In genomic region chr21:43789276-43790052, GRCh38 we compare ENCODE assay signal across 8 cellular contexts. TPM values are rescaled to one million over a fixed set of nuclear protein-coding genes. Genes with fewer than 3 reads are reported as not detected.
A peak's percentile ranks its signal among the peaks of the same experiment; 100 is the strongest.
DNase-seq lines count a peak whose midpoint lies in the region; ATAC-seq and TF ChIP-seq lines count a peak whose summit lies in the region.

RRP1 (plus strand) TSS chr21:43789577; CDS start chr21:43789630, 53 bp downstream.

- H3K9me3 Mint-ChIP-seq in activated CD4-positive, alpha-beta T cell treated with anti-CD3 and anti-CD28 coated beads, Interleukin-2, amount 10 ng/mL, durations not matched to agents 24 days and 14 days, result no peaks in the 10 kb centered on the region

- peak within 1 kb of the TSS; percentile 80 for H3K4me3 ChIP-seq in coronary artery

- H3K27me3 Mint-ChIP-seq in activated CD4-positive, alpha-beta T cell treated with anti-CD3 and anti-CD28 coated beads, Interleukin-2, amount 10 ng/mL, durations not matched to agents 24 days and 14 days, result no peaks in the 10 kb centered on the region

- H3K27ac ChIP-seq in coronary artery, result peak within 1 kb of the TSS; percentile 75 to 87

- intact Hi-C loops in activated CD4-positive, alpha-beta T cell treated with anti-CD3 and anti-CD28 coated beads, Interleukin-2, amount 10 ng/mL, durations not matched to agents 24 days and 14 days (cut with micrococcal nuclease), result loop anchor here (1.0 to 10.0 kb wide), 3 partner anchors 13 to 223 kb away; partner anchors contain the start of genes CSTB and TRAPPC10

- H3K4me1 Mint-ChIP-seq in activated CD4-positive, alpha-beta T cell treated with anti-CD3 and anti-CD28 coated beads, Interleukin-2, amount 10 ng/mL, durations not matched to agents 24 days and 14 days, result peaks cover 20% of the 10 kb centered on the region

- ATAC-seq in GM19328 (IDR thresholded peaks at IDR 0.05; ENCODE audit: unreplicated experiment), result peak; percentile 85
- ATAC-seq in HG03469 (IDR thresholded peaks at IDR 0.05; ENCODE audit: unreplicated experiment), result peak; percentile 63
- peak; percentile 95 for ATAC-seq in left lobe of liver

- peak within 1 kb of the TSS; percentile 93 for H3K4me3 Mint-ChIP-seq in activated CD4-positive, alpha-beta T cell treated with anti-CD3 and anti-CD28 coated beads, Interleukin-2, amount 10 ng/mL, durations not matched to agents 24 days and 14 days

- peak; percentile 99 for TF ChIP-seq CTCF in coronary artery (IDR thresholded peaks at IDR 0.05)

- peak within 1 kb of the TSS; percentile 90 for H3K27ac Mint-ChIP-seq in activated CD4-positive, alpha-beta T cell treated with anti-CD3 and anti-CD28 coated beads, Interleukin-2, amount 10 ng/mL, durations not matched to agents 24 days and 14 days

- peak; percentile 27 to 96 (median 86) for DNase-seq in C1 segment of cervical spinal cord (lab: John Stamatoyannopoulos, UW)
- DNase-seq in NCI-H526 treated with DMSO at 0.1 percent for 48 hours (lab: John Stamatoyannopoulos, UW), result peak; percentile 74
- peak; percentile 99 for DNase-seq in activated CD4-positive, alpha-beta T cell treated with anti-CD3 and anti-CD28 coated beads, Interleukin-2, amount 10 ng/mL, durations not matched to agents 24 days and 14 days
- DNase-seq in coronary artery (ENCODE audit: low spot score), result peak; percentile 88
- peak; percentile 92 for DNase-seq in left lobe of liver (ENCODE audit: low spot score)
- peak; percentile 95 for DNase-seq in stimulated activated CD4-positive, alpha-beta T cell treated with anti-CD3 and anti-CD28 coated beads, Interleukin-2, amount 100 ng/mL, for 24 hours

- H3K36me3 Mint-ChIP-seq in activated CD4-positive, alpha-beta T cell treated with anti-CD3 and anti-CD28 coated beads, Interleukin-2, amount 10 ng/mL, durations not matched to agents 24 days and 14 days (ENCODE audit: low read depth), result peaks cover 41% of the 10 kb centered on the region

RNA-seq across cellular contexts. Expression of gene RRP1, which starts in this region (rescaled TPM):
- total RNA-seq in activated CD4-positive, alpha-beta T cell treated with anti-CD3 and anti-CD28 coated beads, Interleukin-2, amount 10 ng/mL, durations not matched to agents 24 days and 14 days, result 94.4 and 99.4 TPM in 2 replicates
- total RNA-seq in left lobe of liver, result 10.3 TPM

Comparison
In these comparisons a context has a peak if more than half of its experiments do, and no peak if none do; other contexts are left out.
1. Peak in every context shown above with its lines: DNase-seq, ATAC-seq, H3K4me3 ChIP-seq and H3K27ac ChIP-seq.